Comparison of ENCODE assay signal across 9 cellular contexts in genomic region chr12:120225852-120226640, GRCh38. TPM values are rescaled to one million over a fixed set of nuclear protein-coding genes. Genes with fewer than 3 reads are reported as not detected.
A peak's percentile ranks its signal among the peaks of the same experiment; 100 is the strongest.
DNase-seq lines count a peak whose midpoint lies in the region; ATAC-seq and TF ChIP-seq lines count a peak whose summit lies in the region.
"Had no signal": no experiment of that assay in that cellular context is flagged by ENCODE, and none has a peak within 500 bp of the region (broad histone marks: within the 10 kb centered on the region; RNA-seq: fewer than 3 reads in every experiment).

No MANE protein-coding gene starts in this region.

- WGBS in gastroesophageal sphincter (ENCODE audit: low coverage in 1 of 2), 2 donors = 68% methylated on average over 6 of the region's 13 CpGs; no CpG with 5 or more reads in 1 of the 2 donors

- DNase-seq in activated CD4-positive, CD25-positive, alpha-beta regulatory T cell (lab: John Stamatoyannopoulos, UW) = no peak
- no peak for DNase-seq in SK-N-MC (ENCODE audit: low read depth, low spot score)
- DNase-seq in DMS114 treated with DMSO at 0.1 percent for 48 hours (lab: John Stamatoyannopoulos, UW; ENCODE audit: unreplicated experiment) = no peak
- no peak for DNase-seq in RPMI8226
- DNase-seq: NCI-H1092 had no signal

- H3K27me3 ChIP-seq in gastroesophageal sphincter = no peaks in the 10 kb centered on the region
- H3K27me3 ChIP-seq in stomach smooth muscle (ENCODE audit: control insufficient read depth in 1 of 2, insufficient read depth in 2 of 2, low read length in 2 of 2) = no peaks in the 10 kb centered on the region

- H3K27ac ChIP-seq in SK-N-MC = peak overlapping the region; percentile 82; the same call in 1 of the 2 replicates
- peak overlapping the region in 3 of 4 donors; percentile 71 to 76 (median 72) for H3K27ac ChIP-seq in gastroesophageal sphincter
- peak overlapping the region; percentile 64 for H3K27ac ChIP-seq in stomach smooth muscle (ENCODE audit: low read length)

- no peak for TF ChIP-seq POLR2A in gastroesophageal sphincter (IDR thresholded peaks at IDR 0.05)

- H3K9me3 ChIP-seq in SK-N-MC (ENCODE audit: low read depth, low read length) (no peaks in the 10 kb centered on the region), gastroesophageal sphincter (no peaks in the 10 kb centered on the region), stomach smooth muscle (ENCODE audit: control insufficient read depth in 2 of 2, low read length in 2 of 2) (no peaks in the 10 kb centered on the region)

- no peak for TF ChIP-seq EP300 in gastroesophageal sphincter (IDR thresholded peaks at IDR 0.05)

- H3K4me1 ChIP-seq in gastroesophageal sphincter = peaks cover 11 to 75% (median 59%) of the 10 kb centered on the region in 3 donors
- peaks cover 57% of the 10 kb centered on the region for H3K4me1 ChIP-seq in stomach smooth muscle (ENCODE audit: control insufficient read depth, insufficient read depth, low read length)

- peak; percentile 15 to 36 for ATAC-seq in activated CD4-positive, CD25-positive, alpha-beta regulatory T cell treated with anti-CD3 and anti-CD28 coated beads, Interleukin-2, amount 50 U/mL, for 24 hours
- peak; percentile 9 for ATAC-seq in gastroesophageal sphincter
- ATAC-seq in HG03097 (IDR thresholded peaks at IDR 0.05; ENCODE audit: low FRiP score, unreplicated experiment) = no peak

- H3K4me3 ChIP-seq in SK-N-MC (peak overlapping the region; percentile 78; the same call in 1 of the 2 replicates), gastroesophageal sphincter (no peak overlapping the region), stomach smooth muscle (ENCODE audit: low read length in 2 of 2) (peak overlapping the region in 1 of 2 donors; percentile 61)

- H3K36me3 ChIP-seq in SK-N-MC (ENCODE audit: insufficient read depth, low read length) (peaks cover 17% of the 10 kb centered on the region; the same call in 1 of the 2 replicates), gastroesophageal sphincter (peaks cover 0 to 44% of the 10 kb centered on the region in 2 donors), stomach smooth muscle (ENCODE audit: control insufficient read depth in 2 of 2, insufficient read depth in 2 of 2, low read length in 2 of 2) (peaks cover 31 to 37% of the 10 kb centered on the region in 2 donors)

- TF ChIP-seq CTCF in gastroesophageal sphincter (IDR thresholded peaks at IDR 0.05) = peak in 1 of 4 experiments; percentile 14

- H3K9ac ChIP-seq in SK-N-MC (ENCODE audit: insufficient read length) (no peak overlapping the region), stomach smooth muscle (ENCODE audit: low read length in 2 of 2) (peak overlapping the region; percentile 47 to 68)

RNA-seq across cellular contexts. Expression of gene RPLP0, which starts 25.1 kb away (rescaled TPM):
- 1,000 to 10,000 TPM; 1,730 to 2,825 (median 2,260) TPM for total RNA-seq in gastroesophageal sphincter

RNA-seq across cellular contexts. Expression of gene GCN1, which starts 31.5 kb away (rescaled TPM):
- total RNA-seq in gastroesophageal sphincter = 10 to 100 TPM; 39.3 to 82.2 (median 56.0) TPM

RNA-seq across cellular contexts. Expression of gene PXN, which starts 39.5 kb away (rescaled TPM):
- 10 to 100 TPM; 43.2 to 80.4 (median 59.4) TPM for total RNA-seq in gastroesophageal sphincter
